In the genomic region with DNA sequence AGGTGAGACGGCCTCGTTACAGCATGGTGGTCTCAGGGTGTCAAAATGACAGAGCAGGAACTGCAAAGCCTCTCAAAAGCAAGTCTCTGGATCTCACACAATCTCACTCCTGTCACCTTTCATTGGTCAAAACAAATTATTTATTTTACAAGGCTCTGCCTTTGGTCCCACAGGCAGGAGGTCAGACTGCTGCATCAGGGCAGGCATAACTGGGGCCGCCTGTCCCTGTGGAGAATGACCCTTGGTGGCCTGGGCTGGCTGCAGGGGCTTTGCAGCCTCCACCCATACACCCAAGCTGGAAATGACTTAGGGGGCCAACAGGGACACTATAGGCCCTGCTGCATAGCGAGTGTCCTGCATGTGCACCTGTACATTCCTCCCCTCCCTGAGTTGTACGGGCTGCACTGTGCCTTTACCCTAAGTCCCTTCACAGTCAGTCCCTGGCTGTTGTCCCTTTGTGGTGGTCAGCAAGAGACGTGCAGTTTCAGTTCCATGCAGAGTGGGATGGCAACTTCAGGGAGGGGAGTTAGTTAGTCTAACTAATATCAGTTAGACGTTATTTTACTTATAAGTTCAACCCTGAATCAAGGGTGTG, we compare ENCODE assay signal across 27 cellular contexts.
"Had no signal": no experiment of that assay in that cellular context is flagged by ENCODE, and none has a peak within 500 bp of the region (broad histone marks: within the 10 kb centered on the region; RNA-seq: fewer than 3 reads in every experiment).

No MANE protein-coding gene starts in this region.

- FAIRE-seq: keratinocyte had no signal

- H3K9ac ChIP-seq: neural progenitor cell had no signal

- H3K36me3 ChIP-seq: lower lobe of right lung, neural progenitor cell, ovary, right atrium auricular region, right lobe of liver, uterus had no signal

- ATAC-seq: left colon; left lung; stimulated activated memory B cell treated with anti-CD40 and anti-IgM and Interleukin-4, amounts not matched to agents 10 μg/mL and 1 μg/mL and 100 μg/mL, for 72 hours; stimulated activated naive CD8-positive, alpha-beta T cell treated with anti-CD3 and anti-CD28 coated beads, Interleukin-15, Interleukin-2, amounts not matched to agents 100 U/mL and 50 U/mL, for 24 hours had no signal

- H3K4me2 ChIP-seq: neural progenitor cell, smooth muscle cell had no signal

- H3K4me1 ChIP-seq: left lung, lower lobe of right lung, neural progenitor cell, right atrium auricular region, right lobe of liver, stomach, testis, thyroid gland, transverse colon, uterus had no signal

- H3K9me3 ChIP-seq: lower lobe of right lung, ovary, right lobe of liver, testis, thyroid gland, uterus had no signal

- H3K27me3 ChIP-seq: left lung, neural progenitor cell, ovary, right atrium auricular region, right lobe of liver, stomach, testis, thyroid gland, transverse colon, uterus had no signal

- H3K27ac ChIP-seq: left lung, lower lobe of right lung, neural progenitor cell, ovary, right atrium auricular region, right lobe of liver, stomach, testis, thyroid gland, transverse colon, uterus had no signal

- H3K4me3 ChIP-seq: left lung, lower lobe of right lung, neural progenitor cell, ovary, right atrium auricular region, right lobe of liver, smooth muscle cell, stomach, testis, thyroid gland, transverse colon, uterus had no signal

- DNase-seq: hippocampal formation; kidney glomerular epithelial cell; left colon; lower lobe of right lung; mammary epithelial cell; mesendoderm; naive B cell; natural killer cell; nephron progenitor cell; ovary; right lobe of liver; stimulated activated CD4-positive, alpha-beta T cell treated with anti-CD3 and anti-CD28 coated beads, Interleukin-1b, Interleukin-23, amount 100 ng/mL, for 48 hours; stimulated activated CD4-positive, alpha-beta T cell treated with anti-CD3 and anti-CD28 coated beads, Interleukin-2, amount 100 ng/mL, for 48 hours; stimulated activated CD4-positive, alpha-beta T cell treated with anti-CD3 and anti-CD28 coated beads, Interleukin-4, amount 100 ng/mL, for 4 hours; stimulated activated CD8-positive, alpha-beta memory T cell treated with anti-CD3 and anti-CD28 coated beads, Interleukin-4, amount 100 ng/mL, for 48 hours; stimulated activated naive CD8-positive, alpha-beta T cell treated with anti-CD3 and anti-CD28 coated beads, Interleukin-15, Interleukin-2, amounts not matched to agents 100 U/mL and 50 U/mL, for 24 hours; stomach; testis; thyroid gland; transverse colon; uterus had no signal

- H2AFZ ChIP-seq: neural progenitor cell had no signal
